Comparison of ENCODE assay signal across 25 cellular contexts in the genomic region with DNA sequence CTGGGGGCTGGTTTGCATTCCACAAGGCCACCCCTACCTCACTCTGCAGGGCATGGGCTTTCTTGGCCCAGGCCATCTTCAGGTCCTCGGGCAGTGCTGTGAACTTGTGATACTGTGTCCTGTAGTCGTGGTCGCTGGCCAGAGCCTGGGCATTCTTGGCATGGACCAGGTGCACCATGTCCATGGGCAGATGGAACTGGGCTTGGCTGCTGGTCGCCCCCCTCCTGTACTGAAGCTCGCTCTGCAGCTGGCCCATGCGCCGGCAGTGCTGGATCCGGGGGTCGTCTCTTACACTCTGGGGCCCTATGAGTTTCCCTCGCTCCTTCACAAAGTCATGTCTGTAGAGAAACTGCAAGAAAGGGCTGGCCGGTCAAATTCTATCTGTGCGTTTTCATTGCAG. TPM values are rescaled to one million over a fixed set of nuclear protein-coding genes. Genes with fewer than 3 reads are reported as not detected.
"Had no signal": no experiment of that assay in that cellular context is flagged by ENCODE, and none has a peak within 500 bp of the region (broad histone marks: within the 10 kb centered on the region; RNA-seq: fewer than 3 reads in every experiment).

No MANE protein-coding gene starts in this region.

- H3K27me3 ChIP-seq: colonic mucosa, ovary, right lobe of liver had no signal

- H3K27ac ChIP-seq: colonic mucosa, esophagus squamous epithelium, ovary, right lobe of liver, spleen, stomach had no signal

- H3K36me3 ChIP-seq: colonic mucosa, esophagus squamous epithelium, ovary, right lobe of liver, spleen, stomach had no signal

- ATAC-seq: left colon; mucosa of descending colon; naive thymus-derived CD8-positive, alpha-beta T cell; right lobe of liver; stimulated activated naive B cell treated with anti-CD40 and anti-IgM and Interleukin-4, amounts not matched to agents 10 μg/mL and 1 μg/mL and 100 μg/mL, for 72 hours had no signal

- DNase-seq: colonic mucosa; dermis blood vessel endothelial cell; esophagus squamous epithelium; foreskin fibroblast; hippocampal formation; left colon; mammary epithelial cell; mucosa of descending colon; naive thymus-derived CD8-positive, alpha-beta T cell; nucleus accumbens; ovary; right lobe of liver; spleen; stimulated activated CD4-positive, alpha-beta T cell treated with anti-CD3 and anti-CD28 coated beads, Interleukin-2, amount 100 ng/mL, for 24 hours; stimulated activated CD4-positive, alpha-beta T cell treated with anti-CD3 and anti-CD28 coated beads, Interleukin-4, amount 100 ng/mL, for 4 hours; stimulated activated naive B cell treated with anti-CD40 and anti-IgM and Interleukin-4, amounts not matched to agents 10 μg/mL and 1 μg/mL and 100 μg/mL, for 72 hours; stomach; substantia nigra; trophoblast cell had no signal

- H3K4me3 ChIP-seq: colonic mucosa, esophagus squamous epithelium, mucosa of descending colon, ovary, right lobe of liver, spleen, stomach had no signal

- H3K9me3 ChIP-seq: colonic mucosa, esophagus squamous epithelium, mucosa of descending colon, ovary, right lobe of liver had no signal

- H3K4me1 ChIP-seq: colonic mucosa, esophagus squamous epithelium, right lobe of liver, spleen, stomach had no signal

RNA-seq across cellular contexts. Expression of a gene that starts 51.7 kb away (rescaled TPM):
- total RNA-seq: cerebellum; left colon; mammary epithelial cell; mucosa of descending colon; naive thymus-derived CD8-positive, alpha-beta T cell; posterior vena cava; spleen; urinary bladder had no signal
- polyA plus RNA-seq: mammary epithelial cell; naive thymus-derived CD8-positive, alpha-beta T cell; neural cell; spleen had no signal

RNA-seq across cellular contexts. Expression of a gene that starts 59.3 kb away (rescaled TPM):
- total RNA-seq: dermis blood vessel endothelial cell; epithelial cell of proximal tubule; kidney epithelial cell; mammary epithelial cell; naive thymus-derived CD8-positive, alpha-beta T cell had no signal
- polyA plus RNA-seq: mammary epithelial cell; naive thymus-derived CD8-positive, alpha-beta T cell; neural cell; urinary bladder had no signal
